15 cellular contexts compared by ENCODE assay signal in genomic region chr13:93505104-93505952, GRCh38.
DNase-seq lines count a peak whose midpoint lies in the region; ATAC-seq and TF ChIP-seq lines count a peak whose summit lies in the region.
"Had no signal": no experiment of that assay in that cellular context is flagged by ENCODE, and none has a peak within 500 bp of the region (broad histone marks: within the 10 kb centered on the region; RNA-seq: fewer than 3 reads in every experiment).

No MANE protein-coding gene starts in this region.

- H3K4me3 ChIP-seq in brain microvascular endothelial cell (ENCODE audit: low read depth, low read length), result no peak overlapping the region
- H3K4me3 ChIP-seq in gastrocnemius medialis, result no peak overlapping the region
- H3K4me3 ChIP-seq: BLaER1 treated with 17β-estradiol and CSF1 and Interleukin-3, amounts not matched to agents 10 nM and 100 nM; tibial nerve had no signal

- intact Hi-C loops in gastrocnemius medialis (cut with DNase I; ENCODE audit: low total_unique reads), result no loop called here

- no peaks in the 10 kb centered on the region for H3K4me1 ChIP-seq in gastrocnemius medialis
- H3K4me1 ChIP-seq: BLaER1 treated with 17β-estradiol and CSF1 and Interleukin-3, amounts not matched to agents 10 nM and 100 nM had no signal

- ATAC-seq in gastrocnemius medialis, result no peak
- ATAC-seq: activated CD4-positive, CD25-positive, alpha-beta regulatory T cell treated with anti-CD3 and anti-CD28 coated beads, Interleukin-2, amount 50 U/mL, for 24 hours; Panc1 had no signal

- TF ChIP-seq POLR2A in gastrocnemius medialis (IDR thresholded peaks at IDR 0.05), result no peak

- no peak for TF ChIP-seq CTCF in brain microvascular endothelial cell (IDR thresholded peaks at IDR 0.05; ENCODE audit: low read depth, low read length, missing control alignments)
- no peak for TF ChIP-seq CTCF in gastrocnemius medialis (IDR thresholded peaks at IDR 0.05 in 4 of 5, conservative IDR thresholded peaks at IDR 0.05 in 1 of 5)

- H3K9me3 ChIP-seq in gastrocnemius medialis, result no peaks in the 10 kb centered on the region
- H3K9me3 ChIP-seq: BLaER1 treated with 17β-estradiol and CSF1 and Interleukin-3, amounts not matched to agents 10 nM and 100 nM; tibial nerve had no signal

- H3K27ac ChIP-seq in brain microvascular endothelial cell (no peak overlapping the region), gastrocnemius medialis (no peak overlapping the region)
- H3K27ac ChIP-seq: BLaER1 treated with 17β-estradiol and CSF1 and Interleukin-3, amounts not matched to agents 10 nM and 100 nM; tibial nerve had no signal

- no peaks in the 10 kb centered on the region for H3K36me3 ChIP-seq in brain microvascular endothelial cell (replicated peaks)
- H3K36me3 ChIP-seq in gastrocnemius medialis, result no peaks in the 10 kb centered on the region
- H3K36me3 ChIP-seq: BLaER1 treated with 17β-estradiol and CSF1 and Interleukin-3, amounts not matched to agents 10 nM and 100 nM; tibial nerve had no signal

- H3K27me3 ChIP-seq in brain microvascular endothelial cell (replicated peaks), result no peaks in the 10 kb centered on the region
- no peaks in the 10 kb centered on the region for H3K27me3 ChIP-seq in gastrocnemius medialis
- H3K27me3 ChIP-seq: BLaER1 treated with 17β-estradiol and CSF1 and Interleukin-3, amounts not matched to agents 10 nM and 100 nM; tibial nerve had no signal

- in situ Hi-C loops in brain microvascular endothelial cell (cut with HindIII; ENCODE audit: low pct_ligation_motif_present, low sequenced_read_pairs) (no loop called here), gastrocnemius medialis (cut with MboI; ENCODE audit: low sequenced_read_pairs in 4 of 4) (no loop called here)

- DNase-seq in DMS79 (lab: John Stamatoyannopoulos, UW), result peak; percentile 64
- peak; percentile 21 for DNase-seq in NCI-H2029 (lab: John Stamatoyannopoulos, UW)
- DNase-seq in brain microvascular endothelial cell, result peak; percentile 64
- peak; percentile 21 for DNase-seq in medulla oblongata (ENCODE audit: extremely low spot score)
- DNase-seq in gastrocnemius medialis, result no peak
- DNase-seq in NCI-H2227 (lab: John Stamatoyannopoulos, UW; ENCODE audit: unreplicated experiment), result no peak
- DNase-seq in DMS153 treated with DMSO at 0.1 percent for 48 hours (lab: John Stamatoyannopoulos, UW; ENCODE audit: unreplicated experiment), result no peak
- no peak for DNase-seq in SW480 (ENCODE audit: low spot score)
- DNase-seq: central memory CD4-positive, alpha-beta T cell; NCI-H2171 treated with DMSO at 0.1 percent for 48 hours; stimulated activated CD4-positive, alpha-beta T cell treated with anti-CD3 and anti-CD28 coated beads, Interleukin-4, amount 100 ng/mL, for 1 hour had no signal

Comparison
In these comparisons a context has a peak if more than half of its experiments do, and no peak if none do; other contexts are left out.
1. DNase-seq: peak in DMS79 (single experiment), NCI-H2029 (single experiment), brain microvascular endothelial cell (single experiment) and medulla oblongata (single experiment); none in gastrocnemius medialis (0 of 2), NCI-H2227 (single experiment), DMS153 treated with DMSO at 0.1 percent for 48 hours (single experiment) and SW480 (single experiment).